14 cellular contexts compared by ENCODE assay signal in genomic region chrX:148024425-148025148, GRCh38. TPM values are rescaled to one million over a fixed set of nuclear protein-coding genes. Genes with fewer than 3 reads are reported as not detected.
A peak's percentile ranks its signal among the peaks of the same experiment; 100 is the strongest.
DNase-seq lines count a peak whose midpoint lies in the region; ATAC-seq, FAIRE-seq and TF ChIP-seq lines count a peak whose summit lies in the region.
"Had no signal": no experiment of that assay in that cellular context is flagged by ENCODE, and none has a peak within 500 bp of the region (broad histone marks: within the 10 kb centered on the region; RNA-seq: fewer than 3 reads in every experiment).

No MANE protein-coding gene starts in this region.

- TF ChIP-seq POLR2A in GM12891 (IDR thresholded peaks at IDR 0.05; ENCODE audit: low read depth, low read length) = no peak

- no peak for DNase-seq in GM12891 (ENCODE audit: insufficient read length, low spot score)
- no peak for DNase-seq in activated gamma-delta T cell treated with Interleukin-2 at 50 U/mL for 16 hours
- no peak for DNase-seq in MCF 10A (ENCODE audit: unreplicated experiment)
- DNase-seq in DMS153 treated with DMSO at 0.1 percent for 48 hours (lab: John Stamatoyannopoulos, UW; ENCODE audit: unreplicated experiment) = no peak
- no peak for DNase-seq in T-helper 2 cell treated with Interferon-gamma antibody and Interleukin-4, amounts not matched to agents 5 μg/mL and 100 μg/mL, for 36 hours (ENCODE audit: low spot score)
- DNase-seq: activated CD4-positive, alpha-beta T cell treated with anti-CD3 and anti-CD28 coated beads for 1 hour; CD4-positive, CD25-positive, alpha-beta regulatory T cell; effector memory CD4-positive, alpha-beta T cell had no signal

- H3K36me3 Mint-ChIP-seq in MCF 10A (ENCODE audit: insufficient read depth, unreplicated experiment) = no peaks in the 10 kb centered on the region
- H3K36me3 Mint-ChIP-seq in T-helper 2 cell treated with Interferon-gamma antibody and Interleukin-4, amounts not matched to agents 5 μg/mL and 100 μg/mL, for 36 hours (ENCODE audit: low read depth) = no peaks in the 10 kb centered on the region
- H3K36me3 Mint-ChIP-seq: activated naive CD8-positive, alpha-beta T cell; CD4-positive, CD25-positive, alpha-beta regulatory T cell had no signal

- FAIRE-seq in GM12891 (lab: Jason Lieb, UNC) = no peak

- H2AFZ ChIP-seq in OCI-LY1 (ENCODE audit: low read length) = no peak overlapping the region; the same call in 1 of the 2 replicates
- H2AFZ ChIP-seq: hepatocyte had no signal

- peaks cover 16% of the 10 kb centered on the region for H3K4me1 ChIP-seq in OCI-LY1 (ENCODE audit: insufficient read depth, low read length, severe bottlenecking)

- H3K9ac ChIP-seq in OCI-LY1 (ENCODE audit: low read length) = no peak overlapping the region
- H3K9ac ChIP-seq: KMS-11 had no signal

- no peaks in the 10 kb centered on the region for H3K79me2 ChIP-seq in OCI-LY1 (ENCODE audit: insufficient read depth, low read length)
- H3K79me2 ChIP-seq: hepatocyte had no signal

- H3F3A ChIP-seq in OCI-LY1 (ENCODE audit: insufficient read depth, low read length) = no peaks in the 10 kb centered on the region

- POLR2A ChIA-PET in MCF 10A (lab: Yijun Ruan, JAX) = no interaction called here

- no peaks in the 10 kb centered on the region for H3K27me3 Mint-ChIP-seq in MCF 10A (ENCODE audit: insufficient read depth, unreplicated experiment)
- no peaks in the 10 kb centered on the region for H3K27me3 Mint-ChIP-seq in T-helper 2 cell treated with Interferon-gamma antibody and Interleukin-4, amounts not matched to agents 5 μg/mL and 100 μg/mL, for 36 hours (ENCODE audit: low read depth)
- H3K27me3 Mint-ChIP-seq: activated naive CD8-positive, alpha-beta T cell; CD4-positive, CD25-positive, alpha-beta regulatory T cell had no signal

- H3K4me2 ChIP-seq in OCI-LY1 (ENCODE audit: low read length) = peak overlapping the region; percentile 37
- H3K4me2 ChIP-seq: hepatocyte, KMS-11 had no signal

- BruUV-seq in MCF 10A (replicated peaks; lab: Mats Ljungman, UMichigan) = no TSS peak

- H3K4me3 Mint-ChIP-seq in MCF 10A (ENCODE audit: unreplicated experiment) = no peak overlapping the region
- H3K4me3 Mint-ChIP-seq in T-helper 2 cell treated with Interferon-gamma antibody and Interleukin-4, amounts not matched to agents 5 μg/mL and 100 μg/mL, for 36 hours = no peak overlapping the region
- H3K4me3 Mint-ChIP-seq: activated naive CD8-positive, alpha-beta T cell; CD4-positive, CD25-positive, alpha-beta regulatory T cell had no signal

- no peaks in the 10 kb centered on the region for H3K27me3 ChIP-seq in OCI-LY1 (ENCODE audit: insufficient read depth, low read length)
- H3K27me3 ChIP-seq: hepatocyte had no signal

- H3K9me2 ChIP-seq in OCI-LY1 (ENCODE audit: low read depth, low read length) = no peaks in the 10 kb centered on the region

- TF ChIP-seq CTCF in OCI-LY1 (IDR thresholded peaks at IDR 0.05; ENCODE audit: low read length) = no peak
- TF ChIP-seq CTCF in MCF 10A (IDR thresholded peaks at IDR 0.05; ENCODE audit: unreplicated experiment) = no peak

- H3K27ac Mint-ChIP-seq in MCF 10A (ENCODE audit: low read depth, unreplicated experiment) = no peak overlapping the region
- no peak overlapping the region for H3K27ac Mint-ChIP-seq in T-helper 2 cell treated with Interferon-gamma antibody and Interleukin-4, amounts not matched to agents 5 μg/mL and 100 μg/mL, for 36 hours
- H3K27ac Mint-ChIP-seq: activated naive CD8-positive, alpha-beta T cell; CD4-positive, CD25-positive, alpha-beta regulatory T cell had no signal

- H3K27ac ChIP-seq in OCI-LY1 (ENCODE audit: low read depth, low read length, poor library complexity, severe bottlenecking) = no peak overlapping the region
- H3K27ac ChIP-seq: hepatocyte, KMS-11 had no signal

- H3K36me3 ChIP-seq in OCI-LY1 (ENCODE audit: insufficient read depth, low read length) = no peaks in the 10 kb centered on the region

- CTCF ChIA-PET in MCF 10A (lab: Yijun Ruan, JAX) = interaction anchor here (0.6 kb wide), 1 partner anchor 121 kb away, joined by 6 read pairs; no protein-coding TSS in a partner anchor

- H3K4me3 ChIP-seq in OCI-LY1 (ENCODE audit: low read depth, low read length, poor library complexity, severe bottlenecking) = peak overlapping the region; percentile 12
- H3K4me3 ChIP-seq: hepatocyte had no signal

- H3K4me1 Mint-ChIP-seq in MCF 10A (ENCODE audit: insufficient read depth, unreplicated experiment) = no peaks in the 10 kb centered on the region
- H3K4me1 Mint-ChIP-seq in T-helper 2 cell treated with Interferon-gamma antibody and Interleukin-4, amounts not matched to agents 5 μg/mL and 100 μg/mL, for 36 hours (ENCODE audit: low read depth) = no peaks in the 10 kb centered on the region
- H3K4me1 Mint-ChIP-seq: CD4-positive, CD25-positive, alpha-beta regulatory T cell had no signal

- ATAC-seq in GM21367 (IDR thresholded peaks at IDR 0.05; ENCODE audit: unreplicated experiment) (peak; percentile 94), HG03095 (IDR thresholded peaks at IDR 0.05; ENCODE audit: unreplicated experiment) (peak; percentile 90)

- intact Hi-C loops in MCF 10A (cut with micrococcal nuclease) = no loop called here

- no peaks in the 10 kb centered on the region for H4K20me1 ChIP-seq in OCI-LY1 (ENCODE audit: insufficient read depth, low read length)

- peaks cover 11% of the 10 kb centered on the region for H3K9me3 Mint-ChIP-seq in MCF 10A (ENCODE audit: unreplicated experiment)
- H3K9me3 Mint-ChIP-seq in T-helper 2 cell treated with Interferon-gamma antibody and Interleukin-4, amounts not matched to agents 5 μg/mL and 100 μg/mL, for 36 hours = no peaks in the 10 kb centered on the region
- H3K9me3 Mint-ChIP-seq: CD4-positive, CD25-positive, alpha-beta regulatory T cell had no signal

- H3K9me3 ChIP-seq in OCI-LY1 (ENCODE audit: low read length) = no peaks in the 10 kb centered on the region

TF ChIP-seq in GM12891, 5 proteins besides CTCF, POLR2A, EP300 and RAD21:
- TF ChIP-seq POLR2AphosphoS5 (IDR thresholded peaks at IDR 0.05; ENCODE audit: low read depth, low read length) (no peak), SPI1 (IDR thresholded peaks at IDR 0.05; ENCODE audit: low read depth, low read length) (peak; percentile 90)

RNA-seq across cellular contexts. Expression of gene FMR1NB, which starts 43.5 kb away (rescaled TPM):
- not detected for polyA plus RNA-seq in GM12891 (2012; ENCODE audit: low read depth, missing spikeins)
- not detected in 2 replicates for total RNA-seq in MCF 10A (2022)
- total RNA-seq: CD4-positive, CD25-positive, alpha-beta regulatory T cell; hepatocyte had no signal
- polyA plus RNA-seq: CD4-positive, CD25-positive, alpha-beta regulatory T cell; hepatocyte had no signal
